ENCODE assay signal across 16 cellular contexts in the genomic region with DNA sequence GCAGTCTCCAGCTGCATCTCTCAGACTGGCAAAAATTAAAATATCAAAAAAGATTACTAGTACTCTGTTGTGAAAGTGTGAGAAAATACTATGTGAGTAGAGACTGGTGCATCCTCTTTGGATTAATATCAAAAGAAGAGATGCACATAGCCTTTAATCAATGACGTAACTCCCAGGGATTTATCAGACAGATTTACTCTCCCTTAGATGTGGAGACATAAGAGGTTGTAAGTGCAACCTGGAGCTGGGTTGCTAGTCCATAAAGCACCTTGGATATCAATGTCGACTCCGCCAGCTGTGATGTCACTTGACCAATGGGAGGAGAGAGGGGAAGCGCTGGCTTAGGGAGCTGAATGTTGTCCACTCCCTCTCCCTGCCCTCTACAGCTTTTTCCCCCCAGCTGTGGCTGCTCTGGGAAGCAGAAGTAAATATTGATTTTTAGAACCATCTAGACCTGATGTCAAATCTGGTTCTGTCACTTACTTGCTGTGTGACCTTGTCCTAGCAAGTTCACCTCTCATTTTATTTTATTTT. TPM values are rescaled to one million over a fixed set of nuclear protein-coding genes. Genes with fewer than 3 reads are reported as not detected.
DNase-seq lines count a peak whose midpoint lies in the region; ATAC-seq and TF ChIP-seq lines count a peak whose summit lies in the region.
"Had no signal": no experiment of that assay in that cellular context is flagged by ENCODE, and none has a peak within 500 bp of the region (broad histone marks: within the 10 kb centered on the region; RNA-seq: fewer than 3 reads in every experiment).

No MANE protein-coding gene starts in this region.

- no peaks in the 10 kb centered on the region for H3F3A ChIP-seq in PC-3 (ENCODE audit: low read length, unreplicated experiment)

- no peak for ATAC-seq in stimulated activated naive CD8-positive, alpha-beta T cell treated with anti-CD3 and anti-CD28 coated beads, Interleukin-15, amount 100 ng/mL, for 72 hours
- ATAC-seq in PC-3: peak; percentile 33
- ATAC-seq in upper lobe of left lung (ENCODE audit: low FRiP score in 2 of 2): no peak
- no peak for ATAC-seq in GM21526 (IDR thresholded peaks at IDR 0.05; ENCODE audit: low FRiP score, unreplicated experiment)

- H3K36me3 ChIP-seq in PC-3 (ENCODE audit: low read depth, low read length) (no peaks in the 10 kb centered on the region), endodermal cell (ENCODE audit: control insufficient read depth, insufficient read depth, low read length) (no peaks in the 10 kb centered on the region), upper lobe of left lung (no peaks in the 10 kb centered on the region)
- H3K36me3 ChIP-seq: BLaER1, colonic mucosa, right atrium auricular region, uterus had no signal

- 70 to 78% methylated on average over 2 to 4 of the region's 4 CpGs for WGBS in endodermal cell (ENCODE audit: insufficient coverage in 1 of 2, insufficient read length in 1 of 2), 2 experiments
- WGBS in upper lobe of left lung, 2 donors: 80% methylated on average over 4 of the region's 4 CpGs

- H3K27me3 Mint-ChIP-seq in stimulated activated naive CD8-positive, alpha-beta T cell treated with anti-CD3 and anti-CD28 coated beads, Interleukin-15, Interleukin-2, amounts not matched to agents 100 ng/mL and 50 ng/mL, for 24 hours: no peaks in the 10 kb centered on the region
- no peaks in the 10 kb centered on the region for H3K27me3 Mint-ChIP-seq in stimulated activated naive CD8-positive, alpha-beta T cell treated with anti-CD3 and anti-CD28 coated beads, Interleukin-15, amount 100 ng/mL, for 72 hours
- H3K27me3 Mint-ChIP-seq in endodermal cell (ENCODE audit: insufficient read depth) (peaks cover 5% of the 10 kb centered on the region), type B pancreatic cell (peaks cover 13% of the 10 kb centered on the region)

- H3K27ac ChIP-seq in PC-3 (ENCODE audit: low read length) (peak overlapping the region; percentile 87), endodermal cell (ENCODE audit: low read depth, low read length) (no peak overlapping the region), upper lobe of left lung (no peak overlapping the region)
- H3K27ac ChIP-seq: BLaER1, colonic mucosa, right atrium auricular region, uterus had no signal

- H3K27me3 ChIP-seq in PC-3 (ENCODE audit: low read length) (no peaks in the 10 kb centered on the region), endodermal cell (ENCODE audit: control insufficient read depth, insufficient read depth, low read length, poor library complexity, severe bottlenecking) (no peaks in the 10 kb centered on the region), upper lobe of left lung (no peaks in the 10 kb centered on the region)
- H3K27me3 ChIP-seq: BLaER1, colonic mucosa, right atrium auricular region, uterus had no signal

- H3K79me2 ChIP-seq in PC-3 (ENCODE audit: low read length): no peaks in the 10 kb centered on the region

- H3K9ac ChIP-seq in PC-3 (ENCODE audit: low read length) (peak overlapping the region; percentile 23), endodermal cell (ENCODE audit: extremely low read depth, low read length, poor library complexity, severe bottlenecking) (no peak overlapping the region)
- H3K9ac ChIP-seq: BLaER1 had no signal

- DNase-seq in stimulated activated naive CD8-positive, alpha-beta T cell treated with anti-CD3 and anti-CD28 coated beads, Interleukin-15, amount 100 ng/mL, for 72 hours: no peak
- DNase-seq in PC-3 (peak; percentile 17), endodermal cell (peak; percentile 59), type B pancreatic cell (ENCODE audit: extremely low spot score, unreplicated experiment) (no peak), upper lobe of left lung (no peak), erythroblast (lab: John Stamatoyannopoulos, UW) (no peak)
- DNase-seq: activated CD8-positive, alpha-beta memory T cell treated with anti-CD3 and anti-CD28 coated beads, Interleukin-2, amount 50 U/mL, for 48 hours; colonic mucosa; hippocampal formation; NCI-H446; uterus had no signal

- no peaks in the 10 kb centered on the region for H3K9me3 ChIP-seq in PC-3 (ENCODE audit: low read length)
- no peaks in the 10 kb centered on the region for H3K9me3 ChIP-seq in endodermal cell (ENCODE audit: control insufficient read depth, low read length)
- no peaks in the 10 kb centered on the region for H3K9me3 ChIP-seq in upper lobe of left lung
- H3K9me3 ChIP-seq: colonic mucosa, right atrium auricular region, uterus had no signal

- intact Hi-C loops in PC-3 (cut with micrococcal nuclease): loop anchor here (2.0 kb wide), 1 partner anchor 29 kb away; a partner anchor contains a TSS

- peaks cover 3% of the 10 kb centered on the region for H3K9me3 Mint-ChIP-seq in stimulated activated naive CD8-positive, alpha-beta T cell treated with anti-CD3 and anti-CD28 coated beads, Interleukin-15, Interleukin-2, amounts not matched to agents 100 ng/mL and 50 ng/mL, for 24 hours
- no peaks in the 10 kb centered on the region for H3K9me3 Mint-ChIP-seq in stimulated activated naive CD8-positive, alpha-beta T cell treated with anti-CD3 and anti-CD28 coated beads, Interleukin-15, amount 100 ng/mL, for 72 hours
- H3K9me3 Mint-ChIP-seq in endodermal cell (no peaks in the 10 kb centered on the region), type B pancreatic cell (peaks cover 5% of the 10 kb centered on the region)

- H3K4me2 ChIP-seq in PC-3 (ENCODE audit: low read length): peak overlapping the region; percentile 59
- H3K4me2 ChIP-seq: BLaER1 had no signal

- H4K20me1 ChIP-seq in PC-3 (ENCODE audit: low read length): no peaks in the 10 kb centered on the region
- H4K20me1 ChIP-seq: BLaER1 had no signal

- H3K4me3 ChIP-seq in PC-3 (ENCODE audit: low read length) (peak overlapping the region; percentile 36; the same call in 1 of the 2 replicates), endodermal cell (ENCODE audit: low read length) (no peak overlapping the region), upper lobe of left lung (no peak overlapping the region)
- H3K4me3 ChIP-seq: BLaER1, colonic mucosa, right atrium auricular region, uterus had no signal

- CTCF ChIA-PET in PC-3 (lab: Charles Lee): interaction anchor here (0.7 kb wide), 1 partner anchor 18 kb away, joined by 3 read pairs; no protein-coding TSS in a partner anchor

- H2AFZ ChIP-seq in PC-3 (ENCODE audit: low read length): 0 out of 2 replicates have a peak overlapping the region, but pooled peaks have one; percentile 0

- POLR2A ChIA-PET in PC-3 (lab: Charles Lee; ENCODE audit: unreplicated experiment): no interaction called here

- H3K4me1 ChIP-seq in PC-3 (ENCODE audit: insufficient read depth, low read length) (peaks cover 44% of the 10 kb centered on the region), endodermal cell (ENCODE audit: control insufficient read depth, insufficient read depth, low read length) (no peaks in the 10 kb centered on the region), upper lobe of left lung (no peaks in the 10 kb centered on the region)
- H3K4me1 ChIP-seq: colonic mucosa, right atrium auricular region, uterus had no signal

- no peaks in the 10 kb centered on the region for H3K36me3 Mint-ChIP-seq in stimulated activated naive CD8-positive, alpha-beta T cell treated with anti-CD3 and anti-CD28 coated beads, Interleukin-15, Interleukin-2, amounts not matched to agents 100 ng/mL and 50 ng/mL, for 24 hours (ENCODE audit: low read depth)
- H3K36me3 Mint-ChIP-seq in endodermal cell (ENCODE audit: low read depth) (no peaks in the 10 kb centered on the region), type B pancreatic cell (no peaks in the 10 kb centered on the region)

- TSS peak; percentile 66 for BruUV-seq in PC-3 (replicated peaks; lab: Mats Ljungman, UMichigan)

- H3K27ac Mint-ChIP-seq in stimulated activated naive CD8-positive, alpha-beta T cell treated with anti-CD3 and anti-CD28 coated beads, Interleukin-15, Interleukin-2, amounts not matched to agents 100 ng/mL and 50 ng/mL, for 24 hours: peak overlapping the region; percentile 90
- no peak overlapping the region for H3K27ac Mint-ChIP-seq in stimulated activated naive CD8-positive, alpha-beta T cell treated with anti-CD3 and anti-CD28 coated beads, Interleukin-15, amount 100 ng/mL, for 72 hours
- no peak overlapping the region for H3K27ac Mint-ChIP-seq in endodermal cell
- peak overlapping the region; percentile 76 for H3K27ac Mint-ChIP-seq in type B pancreatic cell

- TF ChIP-seq EP300 in upper lobe of left lung (IDR thresholded peaks at IDR 0.05): no peak

- H3K4me1 Mint-ChIP-seq in stimulated activated naive CD8-positive, alpha-beta T cell treated with anti-CD3 and anti-CD28 coated beads, Interleukin-15, Interleukin-2, amounts not matched to agents 100 ng/mL and 50 ng/mL, for 24 hours (ENCODE audit: low read depth): peaks cover 73% of the 10 kb centered on the region
- peaks cover 64% of the 10 kb centered on the region for H3K4me1 Mint-ChIP-seq in stimulated activated naive CD8-positive, alpha-beta T cell treated with anti-CD3 and anti-CD28 coated beads, Interleukin-15, amount 100 ng/mL, for 72 hours
- H3K4me1 Mint-ChIP-seq in endodermal cell (peaks cover 11% of the 10 kb centered on the region), type B pancreatic cell (ENCODE audit: unreplicated experiment) (peaks cover 8% of the 10 kb centered on the region)

- peak overlapping the region; percentile 43 for H3K4me3 Mint-ChIP-seq in stimulated activated naive CD8-positive, alpha-beta T cell treated with anti-CD3 and anti-CD28 coated beads, Interleukin-15, Interleukin-2, amounts not matched to agents 100 ng/mL and 50 ng/mL, for 24 hours
- peak overlapping the region in 1 of 2 donors; percentile 30 for H3K4me3 Mint-ChIP-seq in stimulated activated naive CD8-positive, alpha-beta T cell treated with anti-CD3 and anti-CD28 coated beads, Interleukin-15, amount 100 ng/mL, for 72 hours
- H3K4me3 Mint-ChIP-seq in endodermal cell (no peak overlapping the region), type B pancreatic cell (no peak overlapping the region)

- no peak for TF ChIP-seq CTCF in PC-3 (conservative IDR thresholded peaks at IDR 0.05; ENCODE audit: low read depth, low read length)
- no peak for TF ChIP-seq CTCF in endodermal cell (conservative IDR thresholded peaks at IDR 0.05)
- TF ChIP-seq CTCF in type B pancreatic cell (conservative IDR thresholded peaks at IDR 0.05): no peak
- TF ChIP-seq CTCF in upper lobe of left lung (IDR thresholded peaks at IDR 0.05): no peak

- TF ChIP-seq POLR2A in upper lobe of left lung (IDR thresholded peaks at IDR 0.05) (no peak), erythroblast (IDR thresholded peaks at IDR 0.05; ENCODE audit: low read length) (no peak)

- H3K9me2 ChIP-seq in PC-3 (replicated peaks; ENCODE audit: low read length): no peaks in the 10 kb centered on the region

RNA-seq across cellular contexts. Expression of a gene that starts 28.9 kb away (rescaled TPM):
- total RNA-seq in PC-3 (2014; rRNA removed): 1.6 and 2.9 TPM in 2 replicates
- 1 to 10 TPM; 6.2 to 6.9 TPM for total RNA-seq in endodermal cell
- 2.0 TPM for polyA plus RNA-seq in endodermal cell (2013, experiment 1 of 2)
- polyA plus RNA-seq in endodermal cell (2013, experiment 2 of 2): 2.1 TPM
- 3.6 and 6.5 TPM in 2 replicates for total RNA-seq in type B pancreatic cell (ENCODE audit: low replicate concordance)
- total RNA-seq in upper lobe of left lung: 10 to 100 TPM in 3 of 6 donors, 1 to 10 TPM in 3; 4.6 to 18.0 (median 8.5) TPM

RNA-seq across cellular contexts. Expression of a gene that starts 35.6 kb away (rescaled TPM):
- total RNA-seq in PC-3 (2014; rRNA removed): 15.6 and 16.6 TPM in 2 replicates
- 10 to 100 TPM; 19.3 to 22.9 TPM for total RNA-seq in endodermal cell
- polyA plus RNA-seq in endodermal cell (2013, experiment 1 of 2): 12.4 TPM
- polyA plus RNA-seq in endodermal cell (2013, experiment 2 of 2): 15.0 TPM
- 20.8 and 31.7 TPM in 2 replicates for total RNA-seq in type B pancreatic cell (ENCODE audit: low replicate concordance)
- total RNA-seq in upper lobe of left lung: 10 to 100 TPM in 5 of 6 donors, 1 to 10 TPM in 1; 10.0 to 25.5 (median 18.6) TPM

RNA-seq across cellular contexts. Expression of a gene that starts 56.3 kb away (rescaled TPM):
- total RNA-seq in PC-3 (2014; rRNA removed): 0.12 TPM in 1 of 2 replicates, not detected in the other
- 1 to 10 TPM in 1 of 2 donors, under 1 TPM in 1; 0.22 to 1.6 TPM for total RNA-seq in endodermal cell
- not detected for polyA plus RNA-seq in endodermal cell (2013, experiment 1 of 2)
- polyA plus RNA-seq in endodermal cell (2013, experiment 2 of 2): not detected
- 0.07 and 0.26 TPM in 2 replicates for total RNA-seq in type B pancreatic cell (ENCODE audit: low replicate concordance)
- total RNA-seq in upper lobe of left lung: 10 to 100 TPM in 1 of 6 donors, 1 to 10 TPM in 2, not detected in 3; 1.2 to 21.0 (median 2.1) TPM
- total RNA-seq: liver had no signal

Comparison
In these comparisons a context has a peak if more than half of its experiments do, and no peak if none do; other contexts are left out.
1. H3K27ac Mint-ChIP-seq: peak in stimulated activated naive CD8-positive, alpha-beta T cell treated with anti-CD3 and anti-CD28 coated beads, Interleukin-15, Interleukin-2, amounts not matched to agents 100 ng/mL and 50 ng/mL, for 24 hours (single experiment) and type B pancreatic cell (single experiment); none in stimulated activated naive CD8-positive, alpha-beta T cell treated with anti-CD3 and anti-CD28 coated beads, Interleukin-15, amount 100 ng/mL, for 72 hours (0 of 2) and endodermal cell (single experiment).
2. DNase-seq: peak in PC-3 (single experiment) and endodermal cell (single experiment); none in stimulated activated naive CD8-positive, alpha-beta T cell treated with anti-CD3 and anti-CD28 coated beads, Interleukin-15, amount 100 ng/mL, for 72 hours (0 of 2), type B pancreatic cell (single experiment), upper lobe of left lung (0 of 2) and erythroblast (0 of 2).